1 cellular context compared by ENCODE assay signal in genomic region chr9:15211160-15211993, GRCh38.
A peak's percentile ranks its signal among the peaks of the same experiment; 100 is the strongest.
TF ChIP-seq lines count a peak whose summit lies in the region.

No MANE protein-coding gene starts in this region.

TF ChIP-seq in HepG2, 621 proteins besides CTCF, POLR2A, EP300 and RAD21 (continued from another document):
- TF ChIP-seq ZNF318 (CRISPR knock-in tag; IDR thresholded peaks at IDR 0.05) (no peak), ARID3A (IDR thresholded peaks at IDR 0.05; ENCODE audit: low read depth, low read length) (0 out of 2 replicates have a peak, but pooled peaks have one; percentile 39), RBM22 (optimal IDR thresholded peaks at IDR 0.05; ENCODE audit: low read length) (peak; percentile 38), STAG1 (CRISPR knock-in tag; IDR thresholded peaks at IDR 0.05) (peak; percentile 83), ZBTB25 (CRISPR knock-in tag; IDR thresholded peaks at IDR 0.05) (0 out of 2 replicates have a peak, but pooled peaks have one; percentile 34), TARDBP (CRISPR knock-in tag; IDR thresholded peaks at IDR 0.05) (no peak), MAFK (conservative IDR thresholded peaks at IDR 0.05 in 1 of 2, IDR thresholded peaks at IDR 0.05 in 1 of 2; ENCODE audit: low read length in 2 of 2) (peak in 1 of 2 experiments; percentile 14; a peak in 1 of 4 replicates), DR1 (CRISPR knock-in tag; IDR thresholded peaks at IDR 0.05) (no peak), FLYWCH1 (CRISPR knock-in tag; IDR thresholded peaks at IDR 0.05) (no peak), ATF2 (CRISPR knock-in tag; IDR thresholded peaks at IDR 0.05) (no peak), ZFP36L1 (CRISPR knock-in tag; IDR thresholded peaks at IDR 0.05) (no peak), ZNF761 (CRISPR knock-in tag; conservative IDR thresholded peaks at IDR 0.05) (no peak), TBL1XR1 (IDR thresholded peaks at IDR 0.05; ENCODE audit: borderline replicate concordance, low read length, partially characterized antibody) (no peak), SOX13 (IDR thresholded peaks at IDR 0.05) (no peak), SOX13 (CRISPR knock-in tag; conservative IDR thresholded peaks at IDR 0.05 in 1 of 2, IDR thresholded peaks at IDR 0.05 in 1 of 2) (0 out of 4 replicates have a peak, but pooled peaks of 1 of the 2 experiments have one; percentile 10), RXRB (CRISPR knock-in tag; IDR thresholded peaks at IDR 0.05; ENCODE audit: borderline replicate concordance) (peak; percentile 15; the same call in 1 of the 2 replicates), MAFF (IDR thresholded peaks at IDR 0.05; ENCODE audit: low read depth, low read length) (0 out of 2 replicates have a peak, but pooled peaks have one; percentile 16), MIXL1 (CRISPR knock-in tag; IDR thresholded peaks at IDR 0.05) (0 out of 2 replicates have a peak, but pooled peaks have one; percentile 37)
